8 cellular contexts compared by ENCODE assay signal in genomic region chr14:68786491-68787234, GRCh38. TPM values are rescaled to one million over a fixed set of nuclear protein-coding genes. Genes with fewer than 3 reads are reported as not detected.
DNase-seq lines count a peak whose midpoint lies in the region; ATAC-seq and TF ChIP-seq lines count a peak whose summit lies in the region.

No MANE protein-coding gene starts in this region.

- intact Hi-C loops in vagina (cut with DNase I) = no loop called here

- TF ChIP-seq CTCF in AG10803 (conservative IDR thresholded peaks at IDR 0.05; ENCODE audit: low read length) = no peak
- TF ChIP-seq CTCF in Loucy (conservative IDR thresholded peaks at IDR 0.05; ENCODE audit: low read length) = no peak
- TF ChIP-seq CTCF in mesothelial cell of epicardium (IDR thresholded peaks at IDR 0.05; ENCODE audit: unreplicated experiment) = no peak
- no peak for TF ChIP-seq CTCF in vagina (IDR thresholded peaks at IDR 0.05)

- H3K36me3 ChIP-seq in Loucy (ENCODE audit: insufficient read depth, low read length) = peaks cover 32% of the 10 kb centered on the region; the same call in 1 of the 2 replicates
- H3K36me3 ChIP-seq in vagina = peaks cover 0 to 43% of the 10 kb centered on the region in 2 donors

- H3K27me3 Mint-ChIP-seq in mesothelial cell of epicardium (ENCODE audit: low read depth) = no peaks in the 10 kb centered on the region

- H3K36me3 Mint-ChIP-seq in mesothelial cell of epicardium = peaks cover 44% of the 10 kb centered on the region

- H3K4me2 ChIP-seq in Loucy (ENCODE audit: low read depth, low read length, poor library complexity, severe bottlenecking) = peak overlapping the region; percentile 87

- peak overlapping the region; percentile 85 for H3K27ac ChIP-seq in vagina

- peaks cover 53% of the 10 kb centered on the region for H3K79me2 ChIP-seq in Loucy (ENCODE audit: insufficient read depth, low read length)

- peak overlapping the region; percentile 94 for H3K27ac Mint-ChIP-seq in mesothelial cell of epicardium

- peak overlapping the region; percentile 100 for H3K4me3 ChIP-seq in AG10803 (ENCODE audit: low read length)
- H3K4me3 ChIP-seq in Loucy (ENCODE audit: low read length, poor library complexity, severe bottlenecking) = peak overlapping the region; percentile 96
- peak overlapping the region in 1 of 2 donors; percentile 17 for H3K4me3 ChIP-seq in vagina

- no peaks in the 10 kb centered on the region for H3K9me3 Mint-ChIP-seq in mesothelial cell of epicardium

- no peak for TF ChIP-seq POLR2A in vagina (IDR thresholded peaks at IDR 0.05)

- peaks cover 43% of the 10 kb centered on the region for H3K4me1 Mint-ChIP-seq in mesothelial cell of epicardium

- ATAC-seq in HG02981 (IDR thresholded peaks at IDR 0.05; ENCODE audit: unreplicated experiment) = no peak

- H3K9me2 ChIP-seq in Loucy (replicated peaks; ENCODE audit: low read depth, low read length) = no peaks in the 10 kb centered on the region

- H3K9ac ChIP-seq in Loucy (ENCODE audit: low read depth, low read length, poor library complexity, severe bottlenecking) = peak overlapping the region; percentile 58

- H2AFZ ChIP-seq in Loucy (ENCODE audit: low read length) = no peak overlapping the region

- H3F3A ChIP-seq in Loucy (ENCODE audit: low read depth) = 0 out of 2 replicates have a peak, but pooled peaks cover 7% of the 10 kb centered on the region

- peaks cover 61% of the 10 kb centered on the region for H3K4me1 ChIP-seq in Loucy (ENCODE audit: insufficient read depth, low read length, poor library complexity, severe bottlenecking)
- H3K4me1 ChIP-seq in vagina = peaks cover 58% of the 10 kb centered on the region

- H3K9me3 ChIP-seq in Loucy (ENCODE audit: insufficient read depth, low read depth, low read length) (no peaks in the 10 kb centered on the region), vagina (no peaks in the 10 kb centered on the region)

- no peaks in the 10 kb centered on the region for H3K27me3 ChIP-seq in Loucy (ENCODE audit: insufficient read depth, low read length, poor library complexity, severe bottlenecking)
- H3K27me3 ChIP-seq in vagina = no peaks in the 10 kb centered on the region

- H4K20me1 ChIP-seq in Loucy (ENCODE audit: insufficient read depth, low read length, poor library complexity, severe bottlenecking) = peaks cover 40% of the 10 kb centered on the region

- DNase-seq in AG10803 (ENCODE audit: low read depth) (peak; percentile 92), dedifferentiated amniotic fluid mesenchymal stem cell (ENCODE audit: extremely low spot score) (peak; percentile 60), mesothelial cell of epicardium (ENCODE audit: low spot score in 2 of 2, unreplicated experiment in 2 of 2) (no peak), vagina (ENCODE audit: extremely low spot score in 2 of 2) (peak in 1 of 2 donors; percentile 84), NCI-H2196 treated with DMSO at 0.1 percent for 48 hours (lab: John Stamatoyannopoulos, UW; ENCODE audit: unreplicated experiment) (no peak), NCI-H1105 treated with DMSO at 0.1 percent for 48 hours (lab: John Stamatoyannopoulos, UW) (no peak)

- peak overlapping the region; percentile 57 for H3K4me3 Mint-ChIP-seq in mesothelial cell of epicardium

RNA-seq across cellular contexts. Expression of gene ZFP36L1, which starts 6.2 kb away (rescaled TPM):
- 377 to 390 TPM (median 382 TPM) in 3 replicates for total RNA-seq in mesothelial cell of epicardium
- total RNA-seq in vagina = 1,405 TPM

Comparison
In these comparisons a context has a peak if more than half of its experiments do, and no peak if none do; other contexts are left out.
1. DNase-seq: peak in AG10803 (single experiment) and dedifferentiated amniotic fluid mesenchymal stem cell (single experiment); none in mesothelial cell of epicardium (0 of 2), NCI-H2196 treated with DMSO at 0.1 percent for 48 hours (single experiment) and NCI-H1105 treated with DMSO at 0.1 percent for 48 hours (single experiment).